In genomic region chr2:234978466-234979203, GRCh38 we compare ENCODE assay signal across 1 cellular context.
TF ChIP-seq lines count a peak whose summit lies in the region.

No MANE protein-coding gene starts in this region.

TF ChIP-seq in HepG2, 621 proteins besides CTCF, POLR2A, EP300 and RAD21 (continued from another document and continues in another):
- TF ChIP-seq, protein P1, sequence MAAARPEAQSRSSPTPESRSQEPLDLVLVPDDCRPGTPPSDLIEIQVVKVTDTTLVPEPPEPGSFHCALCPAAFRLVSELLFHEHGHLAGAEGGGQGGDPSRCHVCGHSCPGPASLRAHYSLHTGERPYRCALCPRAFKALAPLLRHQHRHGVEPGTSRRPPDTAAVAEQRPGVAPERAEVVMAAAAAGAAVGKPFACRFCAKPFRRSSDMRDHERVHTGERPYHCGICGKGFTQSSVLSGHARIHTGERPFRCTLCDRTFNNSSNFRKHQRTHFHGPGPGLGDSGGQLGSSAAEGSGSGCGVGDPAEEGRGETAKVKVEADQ (CRISPR knock-in tag; IDR thresholded peaks at IDR 0.05; ENCODE audit: borderline replicate concordance): no peak
- TF ChIP-seq NPAS2 (CRISPR knock-in tag; IDR thresholded peaks at IDR 0.05; ENCODE audit: borderline replicate concordance): no peak
- no peak for TF ChIP-seq ZFP82 (CRISPR knock-in tag; IDR thresholded peaks at IDR 0.05; ENCODE audit: borderline replicate concordance)
- TF ChIP-seq ZNF3 (CRISPR knock-in tag; IDR thresholded peaks at IDR 0.05): no peak
- TF ChIP-seq, protein P2, sequence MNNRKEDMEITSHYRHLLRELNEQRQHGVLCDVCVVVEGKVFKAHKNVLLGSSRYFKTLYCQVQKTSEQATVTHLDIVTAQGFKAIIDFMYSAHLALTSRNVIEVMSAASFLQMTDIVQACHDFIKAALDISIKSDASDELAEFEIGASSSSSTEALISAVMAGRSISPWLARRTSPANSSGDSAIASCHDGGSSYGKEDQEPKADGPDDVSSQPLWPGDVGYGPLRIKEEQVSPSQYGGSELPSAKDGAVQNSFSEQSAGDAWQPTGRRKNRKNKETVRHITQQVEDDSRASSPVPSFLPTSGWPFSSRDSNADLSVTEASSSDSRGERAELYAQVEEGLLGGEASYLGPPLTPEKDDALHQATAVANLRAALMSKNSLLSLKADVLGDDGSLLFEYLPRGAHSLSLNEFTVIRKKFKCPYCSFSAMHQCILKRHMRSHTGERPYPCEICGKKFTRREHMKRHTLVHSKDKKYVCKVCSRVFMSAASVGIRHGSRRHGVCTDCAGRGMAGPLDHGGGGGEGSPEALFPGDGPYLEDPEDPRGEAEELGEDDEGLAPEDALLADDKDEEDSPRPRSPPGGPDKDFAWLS (CRISPR knock-in tag; IDR thresholded peaks at IDR 0.05; ENCODE audit: borderline replicate concordance): no peak
- TF ChIP-seq RELA (CRISPR knock-in tag; IDR thresholded peaks at IDR 0.05): no peak
- TF ChIP-seq, protein P3, sequence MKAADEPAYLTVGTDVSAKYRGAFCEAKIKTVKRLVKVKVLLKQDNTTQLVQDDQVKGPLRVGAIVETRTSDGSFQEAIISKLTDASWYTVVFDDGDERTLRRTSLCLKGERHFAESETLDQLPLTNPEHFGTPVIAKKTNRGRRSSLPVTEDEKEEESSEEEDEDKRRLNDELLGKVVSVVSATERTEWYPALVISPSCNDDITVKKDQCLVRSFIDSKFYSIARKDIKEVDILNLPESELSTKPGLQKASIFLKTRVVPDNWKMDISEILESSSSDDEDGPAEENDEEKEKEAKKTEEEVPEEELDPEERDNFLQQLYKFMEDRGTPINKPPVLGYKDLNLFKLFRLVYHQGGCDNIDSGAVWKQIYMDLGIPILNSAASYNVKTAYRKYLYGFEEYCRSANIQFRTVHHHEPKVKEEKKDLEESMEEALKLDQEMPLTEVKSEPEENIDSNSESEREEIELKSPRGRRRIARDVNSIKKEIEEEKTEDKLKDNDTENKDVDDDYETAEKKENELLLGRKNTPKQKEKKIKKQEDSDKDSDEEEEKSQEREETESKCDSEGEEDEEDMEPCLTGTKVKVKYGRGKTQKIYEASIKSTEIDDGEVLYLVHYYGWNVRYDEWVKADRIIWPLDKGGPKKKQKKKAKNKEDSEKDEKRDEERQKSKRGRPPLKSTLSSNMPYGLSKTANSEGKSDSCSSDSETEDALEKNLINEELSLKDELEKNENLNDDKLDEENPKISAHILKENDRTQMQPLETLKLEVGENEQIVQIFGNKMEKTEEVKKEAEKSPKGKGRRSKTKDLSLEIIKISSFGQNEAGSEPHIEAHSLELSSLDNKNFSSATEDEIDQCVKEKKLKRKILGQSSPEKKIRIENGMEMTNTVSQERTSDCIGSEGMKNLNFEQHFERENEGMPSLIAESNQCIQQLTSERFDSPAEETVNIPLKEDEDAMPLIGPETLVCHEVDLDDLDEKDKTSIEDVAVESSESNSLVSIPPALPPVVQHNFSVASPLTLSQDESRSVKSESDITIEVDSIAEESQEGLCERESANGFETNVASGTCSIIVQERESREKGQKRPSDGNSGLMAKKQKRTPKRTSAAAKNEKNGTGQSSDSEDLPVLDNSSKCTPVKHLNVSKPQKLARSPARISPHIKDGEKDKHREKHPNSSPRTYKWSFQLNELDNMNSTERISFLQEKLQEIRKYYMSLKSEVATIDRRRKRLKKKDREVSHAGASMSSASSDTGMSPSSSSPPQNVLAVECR (CRISPR knock-in tag; IDR thresholded peaks at IDR 0.05; ENCODE audit: borderline replicate concordance): no peak; the same call in 1 of the 2 replicates
- 0 out of 2 replicates have a peak, but pooled peaks have one; percentile 23 for TF ChIP-seq HDAC2 (CRISPR knock-in tag; IDR thresholded peaks at IDR 0.05)
- TF ChIP-seq PCBP1 (IDR thresholded peaks at IDR 0.05; ENCODE audit: borderline replicate concordance, low read depth, low read length): no peak
- 0 out of 2 replicates have a peak, but pooled peaks have one; percentile 17 for TF ChIP-seq ZKSCAN1 (IDR thresholded peaks at IDR 0.05; ENCODE audit: low read length)
- no peak for TF ChIP-seq CENPBD1 (CRISPR knock-in tag; IDR thresholded peaks at IDR 0.05; ENCODE audit: borderline replicate concordance, low read depth)
- no peak for TF ChIP-seq ZNF33B (CRISPR knock-in tag; IDR thresholded peaks at IDR 0.05)
- TF ChIP-seq ZHX1 (CRISPR knock-in tag; IDR thresholded peaks at IDR 0.05; ENCODE audit: low read depth): no peak
- TF ChIP-seq NR2F2 (IDR thresholded peaks at IDR 0.05; ENCODE audit: borderline replicate concordance, low read depth): no peak
- TF ChIP-seq CC2D1A (CRISPR knock-in tag; IDR thresholded peaks at IDR 0.05): no peak
- no peak for TF ChIP-seq SALL2 (CRISPR knock-in tag; IDR thresholded peaks at IDR 0.05)
- TF ChIP-seq ZMYM3 (CRISPR knock-in tag; IDR thresholded peaks at IDR 0.05): no peak
- TF ChIP-seq, protein P4, sequence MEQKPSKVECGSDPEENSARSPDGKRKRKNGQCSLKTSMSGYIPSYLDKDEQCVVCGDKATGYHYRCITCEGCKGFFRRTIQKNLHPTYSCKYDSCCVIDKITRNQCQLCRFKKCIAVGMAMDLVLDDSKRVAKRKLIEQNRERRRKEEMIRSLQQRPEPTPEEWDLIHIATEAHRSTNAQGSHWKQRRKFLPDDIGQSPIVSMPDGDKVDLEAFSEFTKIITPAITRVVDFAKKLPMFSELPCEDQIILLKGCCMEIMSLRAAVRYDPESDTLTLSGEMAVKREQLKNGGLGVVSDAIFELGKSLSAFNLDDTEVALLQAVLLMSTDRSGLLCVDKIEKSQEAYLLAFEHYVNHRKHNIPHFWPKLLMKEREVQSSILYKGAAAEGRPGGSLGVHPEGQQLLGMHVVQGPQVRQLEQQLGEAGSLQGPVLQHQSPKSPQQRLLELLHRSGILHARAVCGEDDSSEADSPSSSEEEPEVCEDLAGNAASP (CRISPR knock-in tag; IDR thresholded peaks at IDR 0.05; ENCODE audit: borderline replicate concordance): no peak
- no peak for TF ChIP-seq SKI (IDR thresholded peaks at IDR 0.05; ENCODE audit: partially characterized antibody)
- no peak for TF ChIP-seq ZNF569 (CRISPR knock-in tag; IDR thresholded peaks at IDR 0.05; ENCODE audit: borderline replicate concordance)
- TF ChIP-seq ZNF614 (CRISPR knock-in tag; IDR thresholded peaks at IDR 0.05; ENCODE audit: borderline replicate concordance): no peak
- TF ChIP-seq, protein P5, sequence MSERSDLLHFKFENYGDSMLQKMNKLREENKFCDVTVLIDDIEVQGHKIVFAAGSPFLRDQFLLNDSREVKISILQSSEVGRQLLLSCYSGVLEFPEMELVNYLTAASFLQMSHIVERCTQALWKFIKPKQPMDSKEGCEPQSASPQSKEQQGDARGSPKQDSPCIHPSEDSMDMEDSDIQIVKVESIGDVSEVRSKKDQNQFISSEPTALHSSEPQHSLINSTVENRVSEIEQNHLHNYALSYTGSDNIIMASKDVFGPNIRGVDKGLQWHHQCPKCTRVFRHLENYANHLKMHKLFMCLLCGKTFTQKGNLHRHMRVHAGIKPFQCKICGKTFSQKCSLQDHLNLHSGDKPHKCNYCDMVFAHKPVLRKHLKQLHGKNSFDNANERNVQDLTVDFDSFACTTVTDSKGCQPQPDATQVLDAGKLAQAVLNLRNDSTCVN (CRISPR knock-in tag; IDR thresholded peaks at IDR 0.05; ENCODE audit: borderline replicate concordance): no peak
- TF ChIP-seq, protein P6, sequence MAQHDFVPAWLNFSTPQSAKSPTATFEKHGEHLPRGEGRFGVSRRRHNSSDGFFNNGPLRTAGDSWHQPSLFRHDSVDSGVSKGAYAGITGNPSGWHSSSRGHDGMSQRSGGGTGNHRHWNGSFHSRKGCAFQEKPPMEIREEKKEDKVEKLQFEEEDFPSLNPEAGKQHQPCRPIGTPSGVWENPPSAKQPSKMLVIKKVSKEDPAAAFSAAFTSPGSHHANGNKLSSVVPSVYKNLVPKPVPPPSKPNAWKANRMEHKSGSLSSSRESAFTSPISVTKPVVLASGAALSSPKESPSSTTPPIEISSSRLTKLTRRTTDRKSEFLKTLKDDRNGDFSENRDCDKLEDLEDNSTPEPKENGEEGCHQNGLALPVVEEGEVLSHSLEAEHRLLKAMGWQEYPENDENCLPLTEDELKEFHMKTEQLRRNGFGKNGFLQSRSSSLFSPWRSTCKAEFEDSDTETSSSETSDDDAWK (CRISPR knock-in tag; IDR thresholded peaks at IDR 0.05): no peak
- TF ChIP-seq KAT2B (IDR thresholded peaks at IDR 0.05; ENCODE audit: borderline replicate concordance, low read depth, low read length): no peak
- no peak for TF ChIP-seq TSC22D2 (CRISPR knock-in tag; IDR thresholded peaks at IDR 0.05; ENCODE audit: borderline replicate concordance)
- TF ChIP-seq NFATC3 (CRISPR knock-in tag; IDR thresholded peaks at IDR 0.05): no peak
- peak; percentile 5; the same call in 1 of the 2 replicates for TF ChIP-seq MTA1 (CRISPR knock-in tag; IDR thresholded peaks at IDR 0.05; ENCODE audit: borderline replicate concordance)
- no peak for TF ChIP-seq NFYC (CRISPR knock-in tag; IDR thresholded peaks at IDR 0.05)
- TF ChIP-seq ZSCAN22 (CRISPR knock-in tag; IDR thresholded peaks at IDR 0.05): no peak
- TF ChIP-seq ZNF768 (CRISPR knock-in tag; IDR thresholded peaks at IDR 0.05): 0 out of 2 replicates have a peak, but pooled peaks have one; percentile 31
- no peak for TF ChIP-seq MEIS1 (CRISPR knock-in tag; IDR thresholded peaks at IDR 0.05; ENCODE audit: borderline replicate concordance)
- TF ChIP-seq NFRKB (IDR thresholded peaks at IDR 0.05): no peak
- no peak for TF ChIP-seq SRSF9 (IDR thresholded peaks at IDR 0.05; ENCODE audit: borderline replicate concordance, insufficient read depth, low read depth, low read length, poor library complexity, severe bottlenecking)
- TF ChIP-seq HOXA3 (CRISPR knock-in tag; IDR thresholded peaks at IDR 0.05): no peak
- TF ChIP-seq ARHGAP35 (CRISPR knock-in tag; IDR thresholded peaks at IDR 0.05; ENCODE audit: borderline replicate concordance): 0 out of 2 replicates have a peak, but pooled peaks have one; percentile 31
- TF ChIP-seq, protein P7, sequence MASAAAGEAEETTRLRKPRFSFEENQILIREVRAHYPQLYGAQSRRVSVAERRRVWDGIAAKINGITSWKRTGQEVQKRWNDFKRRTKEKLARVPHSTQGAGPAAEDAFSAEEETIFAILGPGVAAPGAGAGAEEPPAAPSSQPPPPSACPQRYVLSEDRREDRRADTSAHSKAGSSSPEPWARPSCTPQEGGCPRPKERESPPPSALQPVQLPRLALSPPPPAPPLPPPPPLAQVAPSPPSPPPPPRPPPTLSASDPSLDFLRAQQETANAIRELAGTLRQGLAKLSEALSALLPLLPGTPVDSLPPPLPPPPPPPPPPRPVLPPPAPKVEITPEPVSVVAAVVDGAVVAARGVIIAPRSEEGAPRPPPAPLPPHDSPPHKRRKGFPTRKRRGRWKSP (CRISPR knock-in tag; IDR thresholded peaks at IDR 0.05): no peak
- no peak for TF ChIP-seq TCF7L2 (IDR thresholded peaks at IDR 0.05; ENCODE audit: low read depth, low read length)
- TF ChIP-seq ISL2 (CRISPR knock-in tag; IDR thresholded peaks at IDR 0.05): 0 out of 2 replicates have a peak, but pooled peaks have one; percentile 39
- no peak for TF ChIP-seq ZNF670 (CRISPR knock-in tag; IDR thresholded peaks at IDR 0.05; ENCODE audit: borderline replicate concordance)
- TF ChIP-seq ARID3A (IDR thresholded peaks at IDR 0.05; ENCODE audit: low read depth, low read length): no peak
